In genomic region chr3:124779116-124779515, GRCh38 we compare ENCODE assay signal across 20 cellular contexts. TPM values are rescaled to one million over a fixed set of nuclear protein-coding genes. Genes with fewer than 3 reads are reported as not detected.
A peak's percentile ranks its signal among the peaks of the same experiment; 100 is the strongest.
DNase-seq lines count a peak whose midpoint lies in the region; ATAC-seq and TF ChIP-seq lines count a peak whose summit lies in the region.
"Had no signal": no experiment of that assay in that cellular context is flagged by ENCODE, and none has a peak within 500 bp of the region (broad histone marks: within the 10 kb centered on the region; RNA-seq: fewer than 3 reads in every experiment).

No MANE protein-coding gene starts in this region.

- H2BK20ac ChIP-seq in H9 (ENCODE audit: low read depth, low read length, poor library complexity, severe bottlenecking): no peak overlapping the region

- H3K27ac ChIP-seq in H9 (ENCODE audit: insufficient read length, low read depth, low read length) (no peak overlapping the region), suprapubic skin (peak overlapping the region; percentile 79)

- peaks cover 3% of the 10 kb centered on the region for H3K79me1 ChIP-seq in H9 (ENCODE audit: insufficient read depth, low read depth, low read length, poor library complexity, severe bottlenecking)

- H3T11ph ChIP-seq in H9 (ENCODE audit: low read length): no peak overlapping the region

- H4K20me1 ChIP-seq in H9 (ENCODE audit: control insufficient read depth, insufficient read depth, insufficient read length): no peaks in the 10 kb centered on the region

- H3K23me2 ChIP-seq in H9 (ENCODE audit: insufficient read length, low read depth, low read length, poor library complexity, severe bottlenecking): no peaks in the 10 kb centered on the region

- H3K4me2 ChIP-seq in H9 (ENCODE audit: insufficient read depth, insufficient read length, low read length): no peak overlapping the region

- H3K56ac ChIP-seq in H9 (ENCODE audit: insufficient read length, low read depth, low read length): no peak overlapping the region

- H3K4me3 ChIP-seq in suprapubic skin (no peak overlapping the region), H7 (ENCODE audit: insufficient read depth, low read depth, low read length) (no peak overlapping the region)
- H3K4me3 ChIP-seq: MG63, prostate gland, upper lobe of right lung had no signal

- no peak overlapping the region for H2AK5ac ChIP-seq in H9 (ENCODE audit: insufficient read length, low read length)

- H3K9me3 ChIP-seq in H9 (ENCODE audit: control insufficient read depth, low read depth, low read length) (no peaks in the 10 kb centered on the region), suprapubic skin (no peaks in the 10 kb centered on the region)
- H3K9me3 ChIP-seq: MG63, prostate gland, upper lobe of right lung had no signal

- no peaks in the 10 kb centered on the region for H3K79me2 ChIP-seq in H9 (ENCODE audit: insufficient read depth, low read length)

- no peak overlapping the region for H3K18ac ChIP-seq in H9 (ENCODE audit: insufficient read length, low read depth, low read length)

- no peak overlapping the region for H2BK15ac ChIP-seq in H9 (ENCODE audit: low read depth, low read length)

- TF ChIP-seq CTCF in H9 (conservative IDR thresholded peaks at IDR 0.05) (no peak), chondrocyte (IDR thresholded peaks at IDR 0.05) (no peak), nephron progenitor cell (IDR thresholded peaks at IDR 0.05) (no peak), suprapubic skin (IDR thresholded peaks at IDR 0.05) (no peak)

- no peak overlapping the region for H3K4ac ChIP-seq in H9 (ENCODE audit: low read depth, low read length)

- H3K27me3 ChIP-seq in H9 (ENCODE audit: insufficient read depth, low read length) (no peaks in the 10 kb centered on the region), suprapubic skin (no peaks in the 10 kb centered on the region), H7 (ENCODE audit: control insufficient read depth, insufficient read depth, low read length) (no peaks in the 10 kb centered on the region)
- H3K27me3 ChIP-seq: brain microvascular endothelial cell, MG63, upper lobe of right lung had no signal

- H3K4me1 Mint-ChIP-seq in H9 (peaks cover 37 to 44% of the 10 kb centered on the region in 2 experiments), chondrocyte (ENCODE audit: low read depth) (peaks cover 91% of the 10 kb centered on the region), nephron progenitor cell (peaks cover 64% of the 10 kb centered on the region)

- H3K9ac ChIP-seq in H9 (ENCODE audit: extremely low read depth, insufficient read length, low read length): no peak overlapping the region

- no peak overlapping the region for H2BK5ac ChIP-seq in H9 (ENCODE audit: insufficient read length, low read length)

- no peak overlapping the region for H2BK12ac ChIP-seq in H9 (ENCODE audit: insufficient read length, low read depth, low read length)

- H3K27ac Mint-ChIP-seq in H9 (peak overlapping the region; percentile 42 to 82 (median 73)), chondrocyte (ENCODE audit: unreplicated experiment) (peak overlapping the region; percentile 98), nephron progenitor cell (peak overlapping the region; percentile 47)
- H3K27ac Mint-ChIP-seq: activated naive CD4-positive, alpha-beta T cell treated with anti-CD3 and anti-CD28 coated beads, Interleukin-2, amount 10 ng/mL, durations not matched to agents 7 days and 5 days; activated T-cell treated with anti-CD3 and anti-CD28 coated beads, Interleukin-2, amount 50 U/mL, for 24 hours; stimulated activated effector memory CD8-positive, alpha-beta T cell treated with anti-CD3 and anti-CD28 coated beads, Interleukin-12 subunit alpha, Interleukin-12 subunit beta, amount 100 ng/mL, for 72 hours had no signal

- H3K9me3 Mint-ChIP-seq in H9 (peaks cover 0 to 2% of the 10 kb centered on the region in 2 experiments; a peak in 1 of 5 replicates), chondrocyte (ENCODE audit: low read depth) (no peaks in the 10 kb centered on the region), nephron progenitor cell (no peaks in the 10 kb centered on the region)
- H3K9me3 Mint-ChIP-seq: activated naive CD4-positive, alpha-beta T cell treated with anti-CD3 and anti-CD28 coated beads, Interleukin-2, amount 10 ng/mL, durations not matched to agents 7 days and 5 days; activated T-cell treated with anti-CD3 and anti-CD28 coated beads, Interleukin-2, amount 50 U/mL, for 24 hours; naive thymus-derived CD4-positive, alpha-beta T cell; stimulated activated effector memory CD8-positive, alpha-beta T cell treated with anti-CD3 and anti-CD28 coated beads, Interleukin-12 subunit alpha, Interleukin-12 subunit beta, amount 100 ng/mL, for 72 hours had no signal

- no peak overlapping the region for H4K91ac ChIP-seq in H9 (ENCODE audit: insufficient read length, low read depth, low read length)

- H3K4me3 Mint-ChIP-seq in H9 (no peak overlapping the region; a peak in 1 of 5 replicates), chondrocyte (ENCODE audit: unreplicated experiment) (no peak overlapping the region), nephron progenitor cell (no peak overlapping the region)
- H3K4me3 Mint-ChIP-seq: activated naive CD4-positive, alpha-beta T cell treated with anti-CD3 and anti-CD28 coated beads, Interleukin-2, amount 10 ng/mL, durations not matched to agents 7 days and 5 days; activated T-cell treated with anti-CD3 and anti-CD28 coated beads, Interleukin-2, amount 50 U/mL, for 24 hours; naive thymus-derived CD4-positive, alpha-beta T cell; stimulated activated effector memory CD8-positive, alpha-beta T cell treated with anti-CD3 and anti-CD28 coated beads, Interleukin-12 subunit alpha, Interleukin-12 subunit beta, amount 100 ng/mL, for 72 hours had no signal

- no peak for ATAC-seq in HG03095 (IDR thresholded peaks at IDR 0.05; ENCODE audit: unreplicated experiment)
- ATAC-seq: naive thymus-derived CD4-positive, alpha-beta T cell; stimulated activated effector memory CD8-positive, alpha-beta T cell treated with anti-CD3 and anti-CD28 coated beads, Interleukin-12 subunit alpha, Interleukin-12 subunit beta, amount 100 ng/mL, for 72 hours had no signal

- H4K8ac ChIP-seq in H9 (replicated peaks; ENCODE audit: insufficient read length, low read depth, low read length): no peak overlapping the region

- no peak for DNase-seq in H9
- no peak for DNase-seq in chondrocyte (ENCODE audit: low spot score)
- DNase-seq in nephron progenitor cell: no peak
- DNase-seq in suprapubic skin (ENCODE audit: low spot score in 2 of 2): no peak
- no peak for DNase-seq in NCI-H2029 (lab: John Stamatoyannopoulos, UW)
- no peak for DNase-seq in H7
- DNase-seq in NK-92 treated with Interleukin-12 subunit alpha and Interleukin-12 subunit beta, amount 100 ng/mL, for 24 hours (lab: John Stamatoyannopoulos, UW): no peak
- DNase-seq: activated CD4-positive, alpha-beta T cell treated with anti-CD3 and anti-CD28 coated beads, Interleukin-2, amount 50 U/mL, for 4 hours; activated naive CD4-positive, alpha-beta T cell treated with anti-CD3 and anti-CD28 coated beads, Interleukin-2, amount 10 ng/mL, durations not matched to agents 7 days and 5 days; activated T-cell treated with anti-CD3 and anti-CD28 coated beads, Interleukin-2, amount 50 U/mL, for 24 hours; brain microvascular endothelial cell; COR-L47; MG63; naive thymus-derived CD4-positive, alpha-beta T cell; NCI-H187; NCI-H510A treated with DMSO at 0.1 percent for 48 hours; upper lobe of right lung had no signal

- no peak overlapping the region; the same call in 1 of the 2 replicates for H3K14ac ChIP-seq in H9 (ENCODE audit: insufficient read depth, low read length)

- H3K4me1 ChIP-seq in H9 (ENCODE audit: insufficient read depth, low read length): peaks cover 16% of the 10 kb centered on the region; the same call in 1 of the 2 replicates
- H3K4me1 ChIP-seq in suprapubic skin: peaks cover 56% of the 10 kb centered on the region

- no peak overlapping the region for H4K5ac ChIP-seq in H9 (ENCODE audit: insufficient read length, low read depth, low read length)

- H3K36me3 Mint-ChIP-seq in H9 (ENCODE audit: insufficient read depth in 1 of 3, low read depth in 3 of 3): peaks cover 17 to 47% (median 19%) of the 10 kb centered on the region in 3 experiments; a peak in 6 of 7 replicates
- peaks cover 21% of the 10 kb centered on the region for H3K36me3 Mint-ChIP-seq in chondrocyte (ENCODE audit: low read depth)
- H3K36me3 Mint-ChIP-seq in nephron progenitor cell (ENCODE audit: low read depth): peaks cover 25% of the 10 kb centered on the region
- H3K36me3 Mint-ChIP-seq: activated naive CD4-positive, alpha-beta T cell treated with anti-CD3 and anti-CD28 coated beads, Interleukin-2, amount 10 ng/mL, durations not matched to agents 7 days and 5 days; naive thymus-derived CD4-positive, alpha-beta T cell; stimulated activated effector memory CD8-positive, alpha-beta T cell treated with anti-CD3 and anti-CD28 coated beads, Interleukin-12 subunit alpha, Interleukin-12 subunit beta, amount 100 ng/mL, for 72 hours had no signal

- no peak overlapping the region for H2AFZ ChIP-seq in H9 (ENCODE audit: low read length)

- H3K23ac ChIP-seq in H9 (ENCODE audit: insufficient read length, low read depth, low read length): no peak overlapping the region

- H3K27me3 Mint-ChIP-seq in H9 (ENCODE audit: low read depth) (no peaks in the 10 kb centered on the region), chondrocyte (ENCODE audit: low read depth) (no peaks in the 10 kb centered on the region), nephron progenitor cell (ENCODE audit: low read depth, poor library complexity) (peaks cover 8% of the 10 kb centered on the region)

- no CpG with 5 or more reads among the region's 7 CpGs for WGBS in H9 (ENCODE audit: extremely low coverage, insufficient read length, low lambda C conversion rate)
- 87% methylated on average over 7 of the region's 7 CpGs for WGBS in suprapubic skin

- H3K36me3 ChIP-seq in suprapubic skin (peaks cover 5% of the 10 kb centered on the region), H7 (replicated peaks; ENCODE audit: control insufficient read depth, insufficient read depth, low read length) (peaks cover 31% of the 10 kb centered on the region)
- H3K36me3 ChIP-seq: MG63, prostate gland, upper lobe of right lung had no signal

- TF ChIP-seq EP300 in suprapubic skin (IDR thresholded peaks at IDR 0.05): no peak

- TF ChIP-seq POLR2A in suprapubic skin (IDR thresholded peaks at IDR 0.05): no peak

- no peak overlapping the region for H2BK120ac ChIP-seq in H9 (ENCODE audit: low read depth, low read length, poor library complexity, severe bottlenecking)

RNA-seq across cellular contexts. Expression of gene UMPS, which starts 48.9 kb away (rescaled TPM):
- total RNA-seq in H9 (2021) (56.4 and 65.4 TPM in 2 replicates), chondrocyte (16.6 to 24.0 TPM (median 19.4 TPM) in 3 replicates), suprapubic skin (10 to 100 TPM; 20.6 to 30.1 (median 24.8) TPM)
- 34.8 and 48.1 TPM in 2 replicates for total RNA-seq in H7 (2014; rRNA removed; shearing (Covaris generic))

Comparison
In these comparisons a context has a peak if more than half of its experiments do, and no peak if none do; other contexts are left out.
1. H3K27ac Mint-ChIP-seq: peak in every context shown above with its lines; median percentile 98 in chondrocyte; 73 in H9; 47 in nephron progenitor cell.